In the genomic region with DNA sequence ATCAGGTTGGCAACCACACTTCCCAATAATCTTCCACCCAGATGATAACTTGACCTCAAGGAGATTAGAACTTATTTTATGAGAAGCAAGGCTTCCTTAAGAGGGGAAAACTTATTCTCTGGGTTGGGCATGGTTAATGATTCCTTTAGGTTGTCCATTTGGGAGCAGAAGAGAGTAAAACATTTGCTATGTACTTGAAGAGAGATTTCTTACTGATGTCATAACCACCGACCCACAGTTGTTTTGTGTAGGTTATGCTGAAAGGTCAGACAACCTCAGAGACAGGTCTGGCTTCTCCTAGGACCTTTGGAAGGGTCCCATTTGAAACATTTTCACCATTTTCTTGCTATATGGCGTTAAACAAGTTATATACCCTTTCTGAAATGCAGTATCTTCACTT, we compare ENCODE assay signal across 18 cellular contexts.
"Had no signal": no experiment of that assay in that cellular context is flagged by ENCODE, and none has a peak within 500 bp of the region (broad histone marks: within the 10 kb centered on the region; RNA-seq: fewer than 3 reads in every experiment).

No MANE protein-coding gene starts in this region.

- DNase-seq: activated CD4-positive, alpha-beta T cell treated with anti-CD3 and anti-CD28 coated beads for 1 hour; activated gamma-delta T cell; amniotic stem cell; erythroblast; gastrocnemius medialis; immature natural killer cell; left cardiac atrium; lower lobe of right lung; right lobe of liver; stimulated activated CD4-positive, alpha-beta T cell treated with anti-CD3 and anti-CD28 coated beads, Interleukin-4, amount 100 ng/mL, for 1 hour; SW 1271; thyroid gland; WERI-Rb-1 had no signal

- H3K9me3 Mint-ChIP-seq: activated naive CD4-positive, alpha-beta T cell treated with anti-CD3 and anti-CD28 coated beads, Interleukin-2, amount 50 U/mL, for 72 hours; immature natural killer cell; neural crest cell had no signal

- H3K4me3 ChIP-seq: cardiac muscle cell, gastrocnemius medialis, lower lobe of right lung, right lobe of liver, smooth muscle cell, thyroid gland had no signal

- H3K4me1 ChIP-seq: gastrocnemius medialis, lower lobe of right lung, right lobe of liver, thyroid gland had no signal

- H3K27ac Mint-ChIP-seq: activated naive CD4-positive, alpha-beta T cell treated with anti-CD3 and anti-CD28 coated beads, Interleukin-2, amount 50 U/mL, for 72 hours; immature natural killer cell; progenitor cell of endocrine pancreas had no signal

- H3K9me3 ChIP-seq: gastrocnemius medialis, lower lobe of right lung, right lobe of liver, thyroid gland had no signal

- H3K4me1 Mint-ChIP-seq: immature natural killer cell had no signal

- H3K36me3 ChIP-seq: WERI-Rb-1 had no signal

- H3K27me3 Mint-ChIP-seq: progenitor cell of endocrine pancreas had no signal

- H3K4me3 Mint-ChIP-seq: immature natural killer cell, neural crest cell had no signal

- H3K36me3 Mint-ChIP-seq: activated naive CD4-positive, alpha-beta T cell treated with anti-CD3 and anti-CD28 coated beads, Interleukin-2, amount 50 U/mL, for 72 hours; immature natural killer cell had no signal

- H3K27ac ChIP-seq: cardiac muscle cell, gastrocnemius medialis, lower lobe of right lung, right lobe of liver, thyroid gland, WERI-Rb-1 had no signal

- ATAC-seq: activated naive CD4-positive, alpha-beta T cell treated with anti-CD3 and anti-CD28 coated beads, Interleukin-2, amount 50 U/mL, for 72 hours; gastrocnemius medialis; lower lobe of right lung had no signal

- H3K27me3 ChIP-seq: cardiac muscle cell, gastrocnemius medialis, right lobe of liver, thyroid gland had no signal
